In the genomic region with DNA sequence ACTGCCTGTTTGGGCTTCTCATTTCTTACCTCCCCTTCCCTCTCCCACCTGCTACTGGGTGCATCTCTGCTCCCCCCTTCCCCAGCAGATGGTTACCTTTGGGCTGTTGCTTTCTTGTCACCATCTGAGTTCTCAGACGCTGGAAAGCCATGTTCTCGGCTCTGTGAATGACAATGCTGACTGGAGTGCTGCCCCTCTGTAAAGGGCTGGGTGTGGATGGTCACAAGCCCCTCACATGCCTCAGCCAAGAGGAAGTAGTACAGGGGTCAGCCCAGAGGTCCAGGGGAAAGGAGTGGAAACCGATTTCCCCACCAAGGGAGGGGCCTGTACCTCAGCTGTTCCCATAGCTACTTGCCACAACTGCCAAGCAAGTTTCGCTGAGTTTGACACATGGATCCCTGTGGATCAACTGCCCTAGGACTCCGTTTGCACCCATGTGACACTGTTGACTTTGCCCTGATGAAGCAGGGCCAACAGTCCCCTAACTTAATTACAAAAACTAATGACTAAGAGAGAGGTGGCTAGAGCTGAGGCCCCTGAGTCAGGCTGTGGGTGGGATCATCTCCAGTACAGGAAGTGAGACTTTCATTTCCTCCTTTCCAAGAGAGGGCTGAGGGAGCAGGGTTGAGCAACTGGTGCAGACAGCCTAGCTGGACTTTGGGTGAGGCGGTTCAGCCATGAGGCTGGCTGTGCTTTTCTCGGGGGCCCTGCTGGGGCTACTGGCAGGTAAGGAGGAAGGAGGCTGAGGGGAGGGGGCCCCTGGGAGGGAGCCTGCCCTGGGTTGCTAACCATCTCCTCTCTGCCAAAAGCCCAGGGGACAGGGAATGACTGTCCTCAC, we compare ENCODE assay signal across 8 cellular contexts. TPM values are rescaled to one million over a fixed set of nuclear protein-coding genes. Genes with fewer than 3 reads are reported as not detected.
DNase-seq lines count a peak whose midpoint lies in the region; ATAC-seq, FAIRE-seq and TF ChIP-seq lines count a peak whose summit lies in the region.

A gene with protein sequence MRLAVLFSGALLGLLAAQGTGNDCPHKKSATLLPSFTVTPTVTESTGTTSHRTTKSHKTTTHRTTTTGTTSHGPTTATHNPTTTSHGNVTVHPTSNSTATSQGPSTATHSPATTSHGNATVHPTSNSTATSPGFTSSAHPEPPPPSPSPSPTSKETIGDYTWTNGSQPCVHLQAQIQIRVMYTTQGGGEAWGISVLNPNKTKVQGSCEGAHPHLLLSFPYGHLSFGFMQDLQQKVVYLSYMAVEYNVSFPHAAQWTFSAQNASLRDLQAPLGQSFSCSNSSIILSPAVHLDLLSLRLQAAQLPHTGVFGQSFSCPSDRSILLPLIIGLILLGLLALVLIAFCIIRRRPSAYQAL (plus strand): TSS at position 638 of the 838 bp plus-strand sequence. CDS start 40 bp downstream, at position 678.

- peaks cover 83% of the 10 kb centered on the region for H3K4me1 Mint-ChIP-seq in activated naive CD8-positive, alpha-beta T cell (ENCODE audit: low read depth)

- peak within 1 kb of the TSS; percentile 77 for H3K4me3 Mint-ChIP-seq in activated naive CD8-positive, alpha-beta T cell

- peak; percentile 88 for FAIRE-seq in GM12891 (lab: Jason Lieb, UNC)

- peak; percentile 91 for TF ChIP-seq POLR2A in GM12891 (IDR thresholded peaks at IDR 0.05; ENCODE audit: low read depth, low read length)

- peaks cover 27% of the 10 kb centered on the region for H3K36me3 Mint-ChIP-seq in activated naive CD8-positive, alpha-beta T cell

- H3K27ac ChIP-seq in SJCRH30, result no peak within 1 kb of the TSS
- H3K27ac ChIP-seq in rectal smooth muscle tissue (ENCODE audit: low read depth, low read length), result peak within 1 kb of the TSS; percentile 58

- H3K9me3 Mint-ChIP-seq in activated naive CD8-positive, alpha-beta T cell (ENCODE audit: low read depth), result no peaks in the 10 kb centered on the region

- peak within 1 kb of the TSS; percentile 93 for H3K27ac Mint-ChIP-seq in activated naive CD8-positive, alpha-beta T cell

- no peak within 1 kb of the TSS for H3K4me3 ChIP-seq in SJCRH30
- peak within 1 kb of the TSS; percentile 35 for H3K4me3 ChIP-seq in rectal smooth muscle tissue (ENCODE audit: low read length)

- DNase-seq in GM12891 (ENCODE audit: insufficient read length, low spot score), result peak; percentile 72
- DNase-seq in SJCRH30, result peak; percentile 22 to 43
- no peak for DNase-seq in cardiac septum (ENCODE audit: low spot score)
- no peak for DNase-seq in occipital lobe (lab: John Stamatoyannopoulos, UW)
- no peak for DNase-seq in cerebellum (ENCODE audit: low spot score)

- H3K36me3 ChIP-seq in SJCRH30 (peaks cover 57% of the 10 kb centered on the region), rectal smooth muscle tissue (ENCODE audit: control insufficient read depth, insufficient read depth, low read length) (peaks cover 51% of the 10 kb centered on the region)

- peak; percentile 43 for ATAC-seq in HG03097 (IDR thresholded peaks at IDR 0.05; ENCODE audit: low FRiP score, unreplicated experiment)

- H3K9me3 ChIP-seq in SJCRH30 (replicated peaks), result no peaks in the 10 kb centered on the region

- intact Hi-C loops in cardiac septum (cut with DNase I), result no loop called here

- no peaks in the 10 kb centered on the region for H3K27me3 ChIP-seq in SJCRH30
- H3K27me3 ChIP-seq in rectal smooth muscle tissue (ENCODE audit: control insufficient read depth, insufficient read depth, low read length), result no peaks in the 10 kb centered on the region

- H3K27me3 Mint-ChIP-seq in activated naive CD8-positive, alpha-beta T cell, result no peaks in the 10 kb centered on the region

- H3K9ac ChIP-seq in rectal smooth muscle tissue (ENCODE audit: low read length), result no peak within 1 kb of the TSS

- H3K4me1 ChIP-seq in SJCRH30 (peaks cover 4% of the 10 kb centered on the region; the same call in 1 of the 2 replicates), rectal smooth muscle tissue (ENCODE audit: control insufficient read depth, insufficient read depth, low read length) (peaks cover 19% of the 10 kb centered on the region)

TF ChIP-seq in GM12891, 5 proteins besides CTCF, POLR2A, EP300 and RAD21:
- peak; percentile 98 for TF ChIP-seq SPI1 (IDR thresholded peaks at IDR 0.05; ENCODE audit: low read depth, low read length)
- no peak for TF ChIP-seq PAX5 (IDR thresholded peaks at IDR 0.05; ENCODE audit: insufficient read depth, low read length, severe bottlenecking)
- TF ChIP-seq TAF1 (IDR thresholded peaks at IDR 0.05; ENCODE audit: low read depth, low read length), result peak; percentile 81
- peak; percentile 96; the same call in 1 of the 2 replicates for TF ChIP-seq POLR2AphosphoS5 (IDR thresholded peaks at IDR 0.05; ENCODE audit: low read depth, low read length)
- peak; percentile 95 for TF ChIP-seq POU2F2 (IDR thresholded peaks at IDR 0.05; ENCODE audit: low read depth, low read length)

RNA-seq across cellular contexts. Expression of the gene that starts here (rescaled TPM):
- polyA plus RNA-seq in GM12891 (2012; ENCODE audit: low read depth, missing spikeins), result 6.6 TPM
- total RNA-seq in SJCRH30 (2014; rRNA removed; shearing (Covaris generic)), result 0.18 TPM in 1 of 2 replicates, not detected in the other
- 11.4 TPM for total RNA-seq in cardiac septum
- 0.62 TPM for total RNA-seq in occipital lobe
- 3.2 TPM for total RNA-seq in cerebellum

Comparison
In these comparisons a context has a peak if more than half of its experiments do, and no peak if none do; other contexts are left out.
1. Peak in DNase-seq in SJCRH30; RNA of the gene not detected or under 1 TPM.